In the genomic region with DNA sequence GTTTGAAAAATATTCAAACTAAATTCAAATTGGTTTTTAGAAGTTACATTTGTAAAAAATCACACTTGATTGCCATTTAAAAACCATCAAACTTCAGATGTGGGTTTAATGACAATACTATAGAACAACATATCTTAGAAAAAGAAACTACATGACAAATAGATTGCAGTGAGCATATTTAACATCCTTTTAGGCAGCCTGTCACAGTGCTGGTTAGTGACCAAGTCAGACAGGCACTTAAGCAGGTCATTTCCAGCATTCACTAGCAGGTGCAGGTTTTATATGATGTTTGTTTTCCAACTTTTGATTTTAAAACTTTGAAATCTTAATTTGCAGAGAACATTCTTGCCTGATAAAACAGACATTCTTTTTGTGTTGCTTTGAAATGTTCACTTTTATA, we compare ENCODE assay signal across 13 cellular contexts.
A peak's percentile ranks its signal among the peaks of the same experiment; 100 is the strongest.
DNase-seq lines count a peak whose midpoint lies in the region; ATAC-seq, FAIRE-seq and TF ChIP-seq lines count a peak whose summit lies in the region.
"Had no signal": no experiment of that assay in that cellular context is flagged by ENCODE, and none has a peak within 500 bp of the region (broad histone marks: within the 10 kb centered on the region; RNA-seq: fewer than 3 reads in every experiment).

No MANE protein-coding gene starts in this region.

- H3K4me1 ChIP-seq in A549 (peaks cover 90% of the 10 kb centered on the region), DOHH2 (ENCODE audit: control insufficient read depth, low read length) (peaks cover 68% of the 10 kb centered on the region), neutrophil (ENCODE audit: control insufficient read depth in 1 of 2, insufficient read depth in 1 of 2, low read depth in 1 of 2, low read length in 1 of 2) (peaks cover 44 to 54% of the 10 kb centered on the region in 2 experiments)

- DNase-seq in A549 (ENCODE audit: low read depth in 1 of 2, low spot score in 1 of 2) (no peak), epidermal melanocyte (ENCODE audit: insufficient read length, low spot score) (no peak), NCI-H187 treated with DMSO at 0.1 percent for 48 hours (lab: John Stamatoyannopoulos, UW) (no peak)
- no peak for DNase-seq in central memory CD8-positive, alpha-beta T cell (ENCODE audit: low spot score in 2 of 2)
- DNase-seq: dermis blood vessel endothelial cell, NCI-H226 had no signal

- no peaks in the 10 kb centered on the region for H3K9me2 ChIP-seq in DOHH2 (replicated peaks; ENCODE audit: control insufficient read depth, low read length)

- no peak for TF ChIP-seq EP300 in A549 (IDR thresholded peaks at IDR 0.05)

- no peak for TF ChIP-seq POLR2A in A549 (IDR thresholded peaks at IDR 0.05; ENCODE audit: low read length)

- peaks cover 12% of the 10 kb centered on the region for H3K36me3 Mint-ChIP-seq in central memory CD8-positive, alpha-beta T cell (ENCODE audit: insufficient read depth)

- no peaks in the 10 kb centered on the region for H4K20me1 ChIP-seq in DOHH2 (ENCODE audit: control insufficient read depth, insufficient read depth, low read depth, low read length)

- H3K27ac ChIP-seq in A549 (peak overlapping the region; percentile 58 to 79; a peak in 5 of 6 replicates), DOHH2 (ENCODE audit: low read depth, low read length) (no peak overlapping the region), neutrophil (peak overlapping the region; percentile 94)
- H3K27ac ChIP-seq: RWPE1 had no signal

- H3K27ac Mint-ChIP-seq in central memory CD8-positive, alpha-beta T cell (ENCODE audit: low read depth) = no peak overlapping the region
- H3K27ac Mint-ChIP-seq: memory B cell had no signal

- POLR2A ChIA-PET in A549 (lab: Yijun Ruan, JAX) = no interaction called here

- H3K4me3 ChIP-seq in A549 (no peak overlapping the region), DOHH2 (ENCODE audit: low read length) (no peak overlapping the region), neutrophil (ENCODE audit: low read depth in 1 of 2, low read length in 1 of 2) (no peak overlapping the region)

- H3K27me3 ChIP-seq in DOHH2 (ENCODE audit: control insufficient read depth, low read length) = no peaks in the 10 kb centered on the region
- H3K27me3 ChIP-seq in neutrophil = no peaks in the 10 kb centered on the region

- H3K4me1 Mint-ChIP-seq in central memory CD8-positive, alpha-beta T cell = peaks cover 46% of the 10 kb centered on the region

- H3K79me2 ChIP-seq in DOHH2 (ENCODE audit: control insufficient read depth, low read length) = peaks cover 100% of the 10 kb centered on the region

- CTCF ChIA-PET in A549 (lab: Yijun Ruan, JAX) = no interaction called here

- TF ChIP-seq CTCF in A549 (IDR thresholded peaks at IDR 0.05) (no peak), DOHH2 (IDR thresholded peaks at IDR 0.05; ENCODE audit: low read depth, low read length, poor library complexity, severe bottlenecking) (no peak), neutrophil (IDR thresholded peaks at IDR 0.05) (no peak)

- no peaks in the 10 kb centered on the region; the same call in 1 of the 2 replicates for H3F3A ChIP-seq in DOHH2 (ENCODE audit: control insufficient read depth, insufficient read depth)

- H3K27me3 Mint-ChIP-seq in central memory CD8-positive, alpha-beta T cell = no peaks in the 10 kb centered on the region
- H3K27me3 Mint-ChIP-seq: memory B cell had no signal

- H3K9me3 Mint-ChIP-seq in central memory CD8-positive, alpha-beta T cell = no peaks in the 10 kb centered on the region
- H3K9me3 Mint-ChIP-seq: memory B cell had no signal

- no peaks in the 10 kb centered on the region for H3K9me3 ChIP-seq in A549
- H3K9me3 ChIP-seq in DOHH2 (ENCODE audit: control insufficient read depth, insufficient read depth, low read length) = no peaks in the 10 kb centered on the region
- H3K9me3 ChIP-seq in neutrophil = no peaks in the 10 kb centered on the region

- no peak for FAIRE-seq in A549 (lab: Jason Lieb, UNC)

- H3K4me2 ChIP-seq in A549 (peak overlapping the region; percentile 92), DOHH2 (ENCODE audit: low read length) (peak overlapping the region; percentile 2; the same call in 1 of the 2 replicates)

- no peak for ATAC-seq in A549
- ATAC-seq in central memory CD8-positive, alpha-beta T cell (replicated peaks; ENCODE audit: extremely low read depth, poor library complexity, severe bottlenecking) = peak; percentile 69
- no peak for ATAC-seq in HG02884 (IDR thresholded peaks at IDR 0.05; ENCODE audit: unreplicated experiment)
- no peak for ATAC-seq in GM21367 (IDR thresholded peaks at IDR 0.05; ENCODE audit: unreplicated experiment)
- ATAC-seq: HCT116 had no signal

- TF ChIP-seq RAD21 in A549 (conservative IDR thresholded peaks at IDR 0.05 in 1 of 2, IDR thresholded peaks at IDR 0.05 in 1 of 2) = no peak

- H3K4me3 Mint-ChIP-seq in central memory CD8-positive, alpha-beta T cell = no peak overlapping the region
- H3K4me3 Mint-ChIP-seq: memory B cell had no signal

- H3K36me3 ChIP-seq in DOHH2 (ENCODE audit: control insufficient read depth, low read length) = peaks cover 57% of the 10 kb centered on the region
- no peaks in the 10 kb centered on the region for H3K36me3 ChIP-seq in neutrophil

TF ChIP-seq in A549, 52 proteins besides CTCF, POLR2A, EP300 and RAD21:
- TF ChIP-seq, protein P1, sequence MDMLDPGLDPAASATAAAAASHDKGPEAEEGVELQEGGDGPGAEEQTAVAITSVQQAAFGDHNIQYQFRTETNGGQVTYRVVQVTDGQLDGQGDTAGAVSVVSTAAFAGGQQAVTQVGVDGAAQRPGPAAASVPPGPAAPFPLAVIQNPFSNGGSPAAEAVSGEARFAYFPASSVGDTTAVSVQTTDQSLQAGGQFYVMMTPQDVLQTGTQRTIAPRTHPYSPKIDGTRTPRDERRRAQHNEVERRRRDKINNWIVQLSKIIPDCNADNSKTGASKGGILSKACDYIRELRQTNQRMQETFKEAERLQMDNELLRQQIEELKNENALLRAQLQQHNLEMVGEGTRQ (IDR thresholded peaks at IDR 0.05) = no peak
- TF ChIP-seq NR3C1 (IDR thresholded peaks at IDR 0.05) (no peak), SMC3 (IDR thresholded peaks at IDR 0.05) (no peak), HOXA7 (CRISPR knock-in tag; IDR thresholded peaks at IDR 0.05) (no peak), MAZ (IDR thresholded peaks at IDR 0.05; ENCODE audit: borderline replicate concordance, low read depth, low read length) (no peak), RFX5 (IDR thresholded peaks at IDR 0.05) (no peak), SREBF2 (IDR thresholded peaks at IDR 0.05) (no peak), EHF (CRISPR knock-in tag; IDR thresholded peaks at IDR 0.05) (no peak), CHD4 (IDR thresholded peaks at IDR 0.05; ENCODE audit: borderline replicate concordance) (no peak), CBX8 (IDR thresholded peaks at IDR 0.05) (no peak), FOXS1 (CRISPR knock-in tag; IDR thresholded peaks at IDR 0.05) (no peak), HOXB5 (CRISPR knock-in tag; IDR thresholded peaks at IDR 0.05) (no peak)
- TF ChIP-seq, protein P2, sequence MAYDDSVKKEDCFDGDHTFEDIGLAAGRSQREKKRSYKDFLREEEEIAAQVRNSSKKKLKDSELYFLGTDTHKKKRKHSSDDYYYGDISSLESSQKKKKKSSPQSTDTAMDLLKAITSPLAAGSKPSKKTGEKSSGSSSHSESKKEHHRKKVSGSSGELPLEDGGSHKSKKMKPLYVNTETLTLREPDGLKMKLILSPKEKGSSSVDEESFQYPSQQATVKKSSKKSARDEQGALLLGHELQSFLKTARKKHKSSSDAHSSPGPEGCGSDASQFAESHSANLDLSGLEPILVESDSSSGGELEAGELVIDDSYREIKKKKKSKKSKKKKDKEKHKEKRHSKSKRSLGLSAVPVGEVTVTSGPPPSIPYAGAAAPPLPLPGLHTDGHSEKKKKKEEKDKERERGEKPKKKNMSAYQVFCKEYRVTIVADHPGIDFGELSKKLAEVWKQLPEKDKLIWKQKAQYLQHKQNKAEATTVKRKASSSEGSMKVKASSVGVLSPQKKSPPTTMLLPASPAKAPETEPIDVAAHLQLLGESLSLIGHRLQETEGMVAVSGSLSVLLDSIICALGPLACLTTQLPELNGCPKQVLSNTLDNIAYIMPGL (CRISPR knock-in tag; IDR thresholded peaks at IDR 0.05; ENCODE audit: borderline replicate concordance) = no peak
- TF ChIP-seq, protein P3, sequence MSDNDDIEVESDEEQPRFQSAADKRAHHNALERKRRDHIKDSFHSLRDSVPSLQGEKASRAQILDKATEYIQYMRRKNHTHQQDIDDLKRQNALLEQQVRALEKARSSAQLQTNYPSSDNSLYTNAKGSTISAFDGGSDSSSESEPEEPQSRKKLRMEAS (IDR thresholded peaks at IDR 0.05) = no peak
